ENCODE assay signal across 5 cellular contexts in genomic region chr22:20117656-20118571, GRCh38. TPM values are rescaled to one million over a fixed set of nuclear protein-coding genes. Genes with fewer than 3 reads are reported as not detected.
DNase-seq lines count a peak whose midpoint lies in the region; ATAC-seq and TF ChIP-seq lines count a peak whose summit lies in the region.

No MANE protein-coding gene starts in this region.

- no peaks in the 10 kb centered on the region for H3K27me3 ChIP-seq in OCI-LY3 (ENCODE audit: low read depth, low read length)

- H3K4me3 Mint-ChIP-seq in MCF 10A (ENCODE audit: unreplicated experiment) (peak overlapping the region; percentile 85), neural crest cell (peak overlapping the region; percentile 97)

- peak; percentile 20 for ATAC-seq in GM21515 (IDR thresholded peaks at IDR 0.05; ENCODE audit: unreplicated experiment)

- peaks cover 31% of the 10 kb centered on the region for H4K20me1 ChIP-seq in OCI-LY3 (ENCODE audit: insufficient read depth, low read length)

- no TSS peak for BruUV-seq in MCF 10A (replicated peaks; lab: Mats Ljungman, UMichigan)

- peak; percentile 23 for DNase-seq in MCF 10A (ENCODE audit: unreplicated experiment)
- DNase-seq in neural crest cell (ENCODE audit: low read depth, low spot score) = no peak
- no peak for DNase-seq in NCI-H226

- H3K36me3 ChIP-seq in OCI-LY3 (replicated peaks; ENCODE audit: low read depth, low read length) = peaks cover 70% of the 10 kb centered on the region

- no peaks in the 10 kb centered on the region for H3K9me3 Mint-ChIP-seq in MCF 10A (ENCODE audit: unreplicated experiment)
- H3K9me3 Mint-ChIP-seq in neural crest cell = no peaks in the 10 kb centered on the region

- H3K9me3 ChIP-seq in OCI-LY3 (ENCODE audit: insufficient read depth, low read length) = no peaks in the 10 kb centered on the region

- H3K27ac Mint-ChIP-seq in MCF 10A (ENCODE audit: low read depth, unreplicated experiment) = peak overlapping the region; percentile 84
- peak overlapping the region; percentile 87 for H3K27ac Mint-ChIP-seq in neural crest cell (ENCODE audit: unreplicated experiment)

- intact Hi-C loops in MCF 10A (cut with micrococcal nuclease) = loop anchor here (10.0 kb wide), 1 partner anchor 143 kb away; no protein-coding TSS in a partner anchor

- H3K27me3 Mint-ChIP-seq in MCF 10A (ENCODE audit: insufficient read depth, unreplicated experiment) (no peaks in the 10 kb centered on the region), neural crest cell (ENCODE audit: low read depth) (peaks cover 8% of the 10 kb centered on the region)

- H3K79me2 ChIP-seq in OCI-LY3 (ENCODE audit: low read length) = peaks cover 89% of the 10 kb centered on the region

- H3K4me1 Mint-ChIP-seq in MCF 10A (ENCODE audit: insufficient read depth, unreplicated experiment) (peaks cover 9% of the 10 kb centered on the region), neural crest cell (peaks cover 37% of the 10 kb centered on the region)

- TF ChIP-seq CTCF in OCI-LY3 (IDR thresholded peaks at IDR 0.05; ENCODE audit: low read depth, low read length) = no peak
- TF ChIP-seq CTCF in MCF 10A (IDR thresholded peaks at IDR 0.05; ENCODE audit: unreplicated experiment) = no peak
- no peak for TF ChIP-seq CTCF in neural crest cell (conservative IDR thresholded peaks at IDR 0.05)

- H2AFZ ChIP-seq in OCI-LY3 (ENCODE audit: low read depth, low read length) = no peak overlapping the region

- H3K36me3 Mint-ChIP-seq in MCF 10A (ENCODE audit: insufficient read depth, unreplicated experiment) (peaks cover 53% of the 10 kb centered on the region), neural crest cell (ENCODE audit: low read depth) (peaks cover 18% of the 10 kb centered on the region)

- H3K4me2 ChIP-seq in OCI-LY3 (ENCODE audit: low read length) = peak overlapping the region; percentile 97

- peak overlapping the region; percentile 94 for H3K4me3 ChIP-seq in OCI-LY3 (ENCODE audit: low read length)

- H3K27ac ChIP-seq in OCI-LY3 (ENCODE audit: low read length) = peak overlapping the region; percentile 63

- CTCF ChIA-PET in MCF 10A (lab: Yijun Ruan, JAX) = interaction anchor here (0.7 to 1.3 kb wide), 2 partner anchors 10 to 167 kb away, joined by 4 to 5 read pairs; no protein-coding TSS in a partner anchor

- POLR2A ChIA-PET in MCF 10A (lab: Yijun Ruan, JAX) = interaction anchor here (0.6 to 3.8 kb wide), 16 partner anchors 8 to 884 kb away, joined by 3 to 17 read pairs (median 4); partner anchors contain the start of genes DGCR6L, DGCR8, GNB1L and RTL10

- peaks cover 18% of the 10 kb centered on the region for H3K4me1 ChIP-seq in OCI-LY3 (ENCODE audit: low read length)

- peak overlapping the region; percentile 99 for H3K9ac ChIP-seq in OCI-LY3 (ENCODE audit: low read length)

RNA-seq across cellular contexts. Expression of gene TRMT2A, which starts 0.9 kb away (rescaled TPM):
- total RNA-seq in MCF 10A (2022) = 39.0 and 47.1 TPM in 2 replicates
- total RNA-seq in neural crest cell = 75.1 and 77.7 TPM in 2 replicates

RNA-seq across cellular contexts. Expression of gene RANBP1, which starts 2.0 kb away (rescaled TPM):
- total RNA-seq in MCF 10A (2022) (126 and 195 TPM in 2 replicates), neural crest cell (469 and 489 TPM in 2 replicates)

RNA-seq across cellular contexts. Expression of gene ZDHHC8, which starts 13.7 kb away (rescaled TPM):
- total RNA-seq in MCF 10A (2022) (43.6 and 44.8 TPM in 2 replicates), neural crest cell (82.1 and 98.9 TPM in 2 replicates)

RNA-seq across cellular contexts. Expression of gene CCDC188, which starts 32.9 kb away (rescaled TPM):
- total RNA-seq in MCF 10A (2022) (0.70 and 0.93 TPM in 2 replicates), neural crest cell (8.2 and 8.6 TPM in 2 replicates)

RNA-seq across cellular contexts. Expression of gene DGCR8, which starts 37.9 kb away (rescaled TPM):
- 40.8 and 49.1 TPM in 2 replicates for total RNA-seq in MCF 10A (2022)
- total RNA-seq in neural crest cell = 86.3 and 86.5 TPM in 2 replicates
